In the genomic region with DNA sequence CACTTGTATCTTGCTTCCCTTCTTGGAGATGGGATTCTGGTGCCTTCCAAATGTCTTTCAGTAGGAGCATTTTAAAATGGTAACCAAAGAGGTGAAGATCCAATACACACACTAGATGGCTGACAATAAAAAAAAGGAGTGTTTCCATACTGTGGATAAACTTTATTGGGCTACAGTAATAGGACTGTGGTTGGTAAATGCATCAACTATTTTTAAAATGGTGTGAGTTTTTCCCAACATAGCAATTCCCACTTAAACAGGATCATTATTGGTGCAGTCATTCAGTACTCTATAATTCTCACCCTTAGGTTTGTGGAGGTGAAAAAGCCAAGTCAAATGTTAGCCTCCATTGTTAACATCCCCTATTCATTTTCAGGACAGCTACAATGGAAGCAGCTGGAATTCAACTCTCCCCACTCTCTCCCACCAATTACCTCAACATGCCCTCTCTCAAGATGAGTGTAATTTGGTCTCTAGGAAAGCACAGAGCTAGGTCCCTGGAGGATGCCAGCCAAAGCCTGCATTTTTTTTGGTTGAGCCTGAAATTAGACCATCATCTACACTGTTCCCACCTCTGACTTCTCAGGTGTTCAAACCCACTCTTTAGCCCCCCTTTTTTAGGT, we compare ENCODE assay signal across 1 cellular context.
TF ChIP-seq lines count a peak whose summit lies in the region.

No MANE protein-coding gene starts in this region.

TF ChIP-seq in IMR-90, 13 proteins besides CTCF, POLR2A, EP300 and RAD21:
- TF ChIP-seq, protein P1, sequence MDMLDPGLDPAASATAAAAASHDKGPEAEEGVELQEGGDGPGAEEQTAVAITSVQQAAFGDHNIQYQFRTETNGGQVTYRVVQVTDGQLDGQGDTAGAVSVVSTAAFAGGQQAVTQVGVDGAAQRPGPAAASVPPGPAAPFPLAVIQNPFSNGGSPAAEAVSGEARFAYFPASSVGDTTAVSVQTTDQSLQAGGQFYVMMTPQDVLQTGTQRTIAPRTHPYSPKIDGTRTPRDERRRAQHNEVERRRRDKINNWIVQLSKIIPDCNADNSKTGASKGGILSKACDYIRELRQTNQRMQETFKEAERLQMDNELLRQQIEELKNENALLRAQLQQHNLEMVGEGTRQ (IDR thresholded peaks at IDR 0.05; ENCODE audit: low read depth, low read length) = no peak
- TF ChIP-seq, protein P2, sequence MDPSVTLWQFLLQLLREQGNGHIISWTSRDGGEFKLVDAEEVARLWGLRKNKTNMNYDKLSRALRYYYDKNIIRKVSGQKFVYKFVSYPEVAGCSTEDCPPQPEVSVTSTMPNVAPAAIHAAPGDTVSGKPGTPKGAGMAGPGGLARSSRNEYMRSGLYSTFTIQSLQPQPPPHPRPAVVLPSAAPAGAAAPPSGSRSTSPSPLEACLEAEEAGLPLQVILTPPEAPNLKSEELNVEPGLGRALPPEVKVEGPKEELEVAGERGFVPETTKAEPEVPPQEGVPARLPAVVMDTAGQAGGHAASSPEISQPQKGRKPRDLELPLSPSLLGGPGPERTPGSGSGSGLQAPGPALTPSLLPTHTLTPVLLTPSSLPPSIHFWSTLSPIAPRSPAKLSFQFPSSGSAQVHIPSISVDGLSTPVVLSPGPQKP (IDR thresholded peaks at IDR 0.05; ENCODE audit: borderline replicate concordance, low read depth, low read length) = no peak
- no peak for TF ChIP-seq MAFK (IDR thresholded peaks at IDR 0.05; ENCODE audit: low read depth, low read length)
TF ChIP-seq in IMR-90: peak in this region for 0.
